25 cellular contexts compared by ENCODE assay signal in the genomic region with DNA sequence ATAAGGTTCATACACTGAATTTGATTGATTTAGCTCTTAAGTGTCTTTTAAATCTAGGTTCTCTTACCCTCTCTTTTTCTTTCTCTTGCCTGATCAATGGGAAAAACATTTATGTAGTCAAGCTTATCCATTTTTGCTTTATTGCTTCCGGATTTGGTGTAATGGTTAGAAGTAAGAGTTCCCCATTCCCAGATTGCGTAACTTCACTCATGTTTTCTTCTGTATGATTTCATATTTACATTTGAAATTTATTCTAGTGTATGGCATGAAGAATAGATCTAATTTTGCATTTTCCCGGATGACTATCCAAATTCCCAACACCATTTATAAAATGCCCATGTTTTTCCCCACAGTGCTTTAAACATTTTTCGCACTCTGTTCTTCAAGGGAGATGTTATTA. TPM values are rescaled to one million over a fixed set of nuclear protein-coding genes. Genes with fewer than 3 reads are reported as not detected.
"Had no signal": no experiment of that assay in that cellular context is flagged by ENCODE, and none has a peak within 500 bp of the region (broad histone marks: within the 10 kb centered on the region; RNA-seq: fewer than 3 reads in every experiment).

No MANE protein-coding gene starts in this region.

- FAIRE-seq: islet of Langerhans had no signal

- H3K27ac Mint-ChIP-seq: effector memory CD8-positive, alpha-beta T cell; naive B cell; nephron progenitor cell; stimulated activated memory B cell treated with anti-CD40 and anti-IgM and Interleukin-4, amounts not matched to agents 10 μg/mL and 1 μg/mL and 100 μg/mL, for 72 hours; stimulated activated naive CD8-positive, alpha-beta T cell treated with anti-CD3 and anti-CD28 coated beads, Interleukin-15, Interleukin-2, amounts not matched to agents 100 ng/mL and 50 ng/mL, for 24 hours had no signal

- ATAC-seq: effector memory CD8-positive, alpha-beta T cell; gastrocnemius medialis; heart right ventricle; sciatic nerve; stimulated activated memory B cell treated with anti-CD40 and anti-IgM and Interleukin-4, amounts not matched to agents 10 μg/mL and 1 μg/mL and 100 μg/mL, for 72 hours had no signal

- H2AFZ ChIP-seq: parathyroid adenoma had no signal

- H3K9me3 Mint-ChIP-seq: effector memory CD8-positive, alpha-beta T cell; naive B cell; nephron progenitor cell; stimulated activated memory B cell treated with anti-CD40 and anti-IgM and Interleukin-4, amounts not matched to agents 10 μg/mL and 1 μg/mL and 100 μg/mL, for 72 hours; stimulated activated naive CD8-positive, alpha-beta T cell treated with anti-CD3 and anti-CD28 coated beads, Interleukin-15, Interleukin-2, amounts not matched to agents 100 ng/mL and 50 ng/mL, for 24 hours had no signal

- H3K36me3 ChIP-seq: esophagus muscularis mucosa, gastrocnemius medialis, heart right ventricle, prostate gland, spleen, tibial artery, upper lobe of left lung, uterus had no signal

- H3K27me3 ChIP-seq: upper lobe of left lung had no signal

- DNase-seq: effector memory CD8-positive, alpha-beta T cell; gastrocnemius medialis; heart right ventricle; hypothalamus; kidney glomerular epithelial cell; mesendoderm; naive B cell; nephron progenitor cell; retina; spleen; stimulated activated CD4-positive, alpha-beta T cell treated with anti-CD3 and anti-CD28 coated beads, Interleukin-15, amount 100 ng/mL, for 24 hours; stimulated activated CD4-positive, alpha-beta T cell treated with anti-CD3 and anti-CD28 coated beads, Interleukin-1b, Interleukin-23, amount 100 ng/mL, for 48 hours; stimulated activated CD4-positive, alpha-beta T cell treated with anti-CD3 and anti-CD28 coated beads, Interleukin-4, amount 100 ng/mL, for 24 hours; tibial artery; upper lobe of left lung; uterus had no signal

- H3K4me1 ChIP-seq: esophagus muscularis mucosa, gastrocnemius medialis, heart right ventricle, parathyroid adenoma, prostate gland, spleen, tibial artery, upper lobe of left lung, uterus had no signal

- H3K9me3 ChIP-seq: esophagus muscularis mucosa, gastrocnemius medialis, heart right ventricle, prostate gland, spleen, tibial artery, upper lobe of left lung, uterus had no signal

- H3K36me3 Mint-ChIP-seq: naive B cell; stimulated activated memory B cell treated with anti-CD40 and anti-IgM and Interleukin-4, amounts not matched to agents 10 μg/mL and 1 μg/mL and 100 μg/mL, for 72 hours had no signal

- H3K79me2 ChIP-seq: parathyroid adenoma had no signal

- H3K27ac ChIP-seq: epithelial cell of prostate, esophagus muscularis mucosa, gastrocnemius medialis, heart right ventricle, parathyroid adenoma, prostate gland, spleen, tibial artery, upper lobe of left lung, uterus had no signal

- H3K4me3 ChIP-seq: esophagus muscularis mucosa, gastrocnemius medialis, heart right ventricle, prostate gland, spleen, tibial artery, upper lobe of left lung, uterus had no signal

- H3K4me3 Mint-ChIP-seq: effector memory CD8-positive, alpha-beta T cell; naive B cell; nephron progenitor cell; stimulated activated memory B cell treated with anti-CD40 and anti-IgM and Interleukin-4, amounts not matched to agents 10 μg/mL and 1 μg/mL and 100 μg/mL, for 72 hours; stimulated activated naive CD8-positive, alpha-beta T cell treated with anti-CD3 and anti-CD28 coated beads, Interleukin-15, Interleukin-2, amounts not matched to agents 100 ng/mL and 50 ng/mL, for 24 hours had no signal

- H3K4me1 Mint-ChIP-seq: naive B cell; stimulated activated memory B cell treated with anti-CD40 and anti-IgM and Interleukin-4, amounts not matched to agents 10 μg/mL and 1 μg/mL and 100 μg/mL, for 72 hours had no signal

RNA-seq across cellular contexts. Expression of gene SV2B, which starts 27.9 kb away (rescaled TPM):
- total RNA-seq: fibroblast of villous mesenchyme had no signal
